In the genomic region with DNA sequence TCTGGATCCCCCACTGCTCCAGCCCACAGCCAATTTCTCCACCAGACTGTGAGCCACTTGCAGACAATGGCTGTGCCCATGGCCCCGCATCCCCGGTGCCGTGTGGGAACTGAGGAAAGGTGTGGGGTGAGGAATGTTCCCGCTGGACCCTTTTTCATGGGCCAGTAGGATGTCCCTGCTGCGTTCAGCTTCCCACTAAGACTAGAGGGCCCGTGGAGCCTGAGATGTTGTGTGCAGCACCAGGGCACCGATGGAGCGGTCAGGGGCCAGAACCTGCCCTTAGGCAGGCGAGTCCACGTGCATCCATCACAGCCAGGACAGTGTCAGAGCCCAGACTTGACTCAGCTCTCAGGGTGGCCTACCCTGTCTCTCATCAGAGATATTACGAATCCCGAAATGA, we compare ENCODE assay signal across 24 cellular contexts.
DNase-seq lines count a peak whose midpoint lies in the region; ATAC-seq, FAIRE-seq and TF ChIP-seq lines count a peak whose summit lies in the region.
"Had no signal": no experiment of that assay in that cellular context is flagged by ENCODE, and none has a peak within 500 bp of the region (broad histone marks: within the 10 kb centered on the region; RNA-seq: fewer than 3 reads in every experiment).

No MANE protein-coding gene starts in this region.

- no peak for TF ChIP-seq CTCF in right lobe of liver (IDR thresholded peaks at IDR 0.05)
- no peak for TF ChIP-seq CTCF in HepG2 (CRISPR knock-in tag; IDR thresholded peaks at IDR 0.05)
- no peak for TF ChIP-seq CTCF in chondrocyte (IDR thresholded peaks at IDR 0.05)
- TF ChIP-seq CTCF in nephron progenitor cell (IDR thresholded peaks at IDR 0.05), result no peak
- TF ChIP-seq CTCF in progenitor cell of endocrine pancreas (IDR thresholded peaks at IDR 0.05; ENCODE audit: unreplicated experiment), result no peak

- H3K27ac ChIP-seq in right lobe of liver (no peak overlapping the region), HepG2 (ENCODE audit: extremely low read length, insufficient read depth, low read length) (no peak overlapping the region)
- H3K27ac ChIP-seq: adrenal gland, gastroesophageal sphincter, vagina had no signal

- intact Hi-C loops in right lobe of liver (cut with DNase I), result no loop called here
- intact Hi-C loops in HepG2 (cut with micrococcal nuclease; ENCODE audit: unreplicated experiment), result no loop called here

- H3K4me3 ChIP-seq in right lobe of liver (no peak overlapping the region), HepG2 (replicated peaks in 1 of 3; ENCODE audit: insufficient read depth in 1 of 3, low read depth in 2 of 3, low read length in 3 of 3) (no peak overlapping the region)
- H3K4me3 ChIP-seq: adrenal gland, gastroesophageal sphincter, GM12878, MG63, suprapubic skin had no signal

- DNase-seq in right lobe of liver, result peak in 2 of 3 donors; percentile 4 to 19
- DNase-seq in HepG2 (ENCODE audit: low spot score), result no peak
- peak; percentile 65 for DNase-seq in chondrocyte (ENCODE audit: low spot score)
- no peak for DNase-seq in nephron progenitor cell
- no peak for DNase-seq in NCI-H2107 (lab: John Stamatoyannopoulos, UW)
- no peak for DNase-seq in progenitor cell of endocrine pancreas (ENCODE audit: low spot score, unreplicated experiment)
- no peak for DNase-seq in EL
- no peak for DNase-seq in NCI-H2227 treated with DMSO at 0.1 percent for 48 hours (lab: John Stamatoyannopoulos, UW)
- DNase-seq: ACHN; activated CD4-positive, alpha-beta T cell treated with anti-CD3 and anti-CD28 coated beads for 4 hours; DMS153; erythroblast; NCI-H1436 treated with DMSO at 0.1 percent for 48 hours; NCI-H526 had no signal

- H3K9ac ChIP-seq in HepG2 (ENCODE audit: insufficient read depth, low read depth, low read length), result no peak overlapping the region

- in situ Hi-C loops in HepG2 (cut with HindIII; ENCODE audit: extremely low pct_ligation_motif_present, low pct_unique_long_range_greater_than_20kb), result no loop called here

- H4K20me1 ChIP-seq in HepG2 (ENCODE audit: insufficient read depth, low read length), result no peaks in the 10 kb centered on the region

- CTCF ChIA-PET in HepG2 (lab: Yijun Ruan, JAX; ENCODE audit: low intra/inter-chr PET ratio, low total read pairs), result no interaction called here

- H3K27me3 Mint-ChIP-seq in chondrocyte (ENCODE audit: low read depth) (peaks cover 2% of the 10 kb centered on the region), nephron progenitor cell (ENCODE audit: low read depth, poor library complexity) (peaks cover 26% of the 10 kb centered on the region), progenitor cell of endocrine pancreas (peaks cover 21% of the 10 kb centered on the region)

- no peak for FAIRE-seq in HepG2 (lab: Jason Lieb, UNC)
- FAIRE-seq: GM12878, H54, TTC549 had no signal

- peaks cover 46% of the 10 kb centered on the region for H3K4me1 Mint-ChIP-seq in chondrocyte (ENCODE audit: low read depth)
- H3K4me1 Mint-ChIP-seq in nephron progenitor cell, result peaks cover 87% of the 10 kb centered on the region
- H3K4me1 Mint-ChIP-seq in progenitor cell of endocrine pancreas (ENCODE audit: low read depth), result no peaks in the 10 kb centered on the region

- no peak for TF ChIP-seq EP300 in HepG2 (IDR thresholded peaks at IDR 0.05; ENCODE audit: low read depth in 2 of 2, low read length in 2 of 2)
- TF ChIP-seq EP300 in HepG2 (CRISPR knock-in tag; IDR thresholded peaks at IDR 0.05; ENCODE audit: borderline replicate concordance), result no peak

- H3K27me3 ChIP-seq in right lobe of liver, result no peaks in the 10 kb centered on the region
- peaks cover 16 to 84% of the 10 kb centered on the region in 2 experiments for H3K27me3 ChIP-seq in HepG2 (ENCODE audit: control insufficient read depth in 1 of 2, insufficient read depth in 2 of 2, low read length in 2 of 2)
- H3K27me3 ChIP-seq: adrenal gland, MG63, vagina had no signal

- H3K4me1 ChIP-seq in right lobe of liver, result no peaks in the 10 kb centered on the region
- H3K4me1 ChIP-seq in HepG2 (ENCODE audit: insufficient read depth, low read length), result 0 out of 2 replicates have a peak, but pooled peaks cover 9% of the 10 kb centered on the region

- H3K36me3 Mint-ChIP-seq in chondrocyte (ENCODE audit: low read depth), result no peaks in the 10 kb centered on the region
- no peaks in the 10 kb centered on the region for H3K36me3 Mint-ChIP-seq in nephron progenitor cell (ENCODE audit: low read depth)
- H3K36me3 Mint-ChIP-seq in progenitor cell of endocrine pancreas (ENCODE audit: insufficient read depth), result no peaks in the 10 kb centered on the region

- no peaks in the 10 kb centered on the region for H3K36me3 ChIP-seq in right lobe of liver
- no peaks in the 10 kb centered on the region for H3K36me3 ChIP-seq in HepG2 (replicated peaks in 1 of 2; ENCODE audit: control insufficient read depth in 1 of 2, insufficient read depth in 2 of 2, low read length in 2 of 2)
- H3K36me3 ChIP-seq: adrenal gland, gastroesophageal sphincter, MG63, suprapubic skin, vagina had no signal

- H3K4me2 ChIP-seq in HepG2 (ENCODE audit: low read depth, low read length), result no peak overlapping the region

- POLR2A ChIA-PET in HepG2 (lab: Yijun Ruan, JAX), result no interaction called here

- 55% methylated on average over 2 of the region's 12 CpGs for WGBS in right lobe of liver (ENCODE audit: insufficient coverage, low coverage, low lambda C conversion rate, missing lambda C conversion rate)
- WGBS in HepG2 (ENCODE audit: low lambda C conversion rate), result no CpG with 5 or more reads among the region's 12 CpGs

- TF ChIP-seq POLR2A in right lobe of liver (IDR thresholded peaks at IDR 0.05) (no peak), HepG2 (IDR thresholded peaks at IDR 0.05; ENCODE audit: insufficient read depth in 1 of 2, low read depth in 2 of 2, low read length in 2 of 2) (no peak)

- no peak overlapping the region for H2AFZ ChIP-seq in HepG2 (ENCODE audit: low read length)

- no peak for TF ChIP-seq RAD21 in HepG2 (CRISPR knock-in tag; IDR thresholded peaks at IDR 0.05)

- ATAC-seq in right lobe of liver (no peak), HepG2 (no peak)
- ATAC-seq: activated T-helper 17 cell treated with anti-CD3 and anti-CD28 coated beads, Interleukin-2, amount 50 U/mL, for 72 hours; GM12878 had no signal

- no peak overlapping the region for H3K4me3 Mint-ChIP-seq in chondrocyte (ENCODE audit: unreplicated experiment)
- H3K4me3 Mint-ChIP-seq in nephron progenitor cell, result no peak overlapping the region
- H3K4me3 Mint-ChIP-seq in progenitor cell of endocrine pancreas (ENCODE audit: low read depth), result no peak overlapping the region
- H3K4me3 Mint-ChIP-seq: activated T-helper 17 cell treated with anti-CD3 and anti-CD28 coated beads, Interleukin-2, amount 50 U/mL, for 72 hours; central memory CD8-positive, alpha-beta T cell had no signal

- H3K79me2 ChIP-seq in HepG2 (ENCODE audit: insufficient read depth, low read length), result no peaks in the 10 kb centered on the region

- H3K9me3 ChIP-seq in right lobe of liver (no peaks in the 10 kb centered on the region), HepG2 (ENCODE audit: low read length) (no peaks in the 10 kb centered on the region)
- H3K9me3 ChIP-seq: adrenal gland, gastroesophageal sphincter, MG63, suprapubic skin, vagina had no signal

- no peaks in the 10 kb centered on the region for H3K9me3 Mint-ChIP-seq in chondrocyte (ENCODE audit: low read depth)
- H3K9me3 Mint-ChIP-seq in nephron progenitor cell, result no peaks in the 10 kb centered on the region
- no peaks in the 10 kb centered on the region for H3K9me3 Mint-ChIP-seq in progenitor cell of endocrine pancreas (ENCODE audit: low read depth)
- H3K9me3 Mint-ChIP-seq: activated T-helper 17 cell treated with anti-CD3 and anti-CD28 coated beads, Interleukin-2, amount 50 U/mL, for 72 hours; central memory CD8-positive, alpha-beta T cell had no signal

- H3K27ac Mint-ChIP-seq in chondrocyte (ENCODE audit: unreplicated experiment) (peak overlapping the region; percentile 5), nephron progenitor cell (peak overlapping the region; percentile 94), progenitor cell of endocrine pancreas (no peak overlapping the region)
- H3K27ac Mint-ChIP-seq: activated T-helper 17 cell treated with anti-CD3 and anti-CD28 coated beads, Interleukin-2, amount 50 U/mL, for 72 hours had no signal

- no TSS peak for BruUV-seq in HepG2 (replicated peaks; lab: Mats Ljungman, UMichigan)

TF ChIP-seq in HepG2, 621 proteins besides CTCF, POLR2A, EP300 and RAD21:
- TF ChIP-seq GZF1 (CRISPR knock-in tag; IDR thresholded peaks at IDR 0.05) (no peak), ZNF616 (CRISPR knock-in tag; IDR thresholded peaks at IDR 0.05; ENCODE audit: low read depth) (no peak), ZNF253 (CRISPR knock-in tag; IDR thresholded peaks at IDR 0.05; ENCODE audit: borderline replicate concordance) (no peak), ZBTB21 (CRISPR knock-in tag; IDR thresholded peaks at IDR 0.05) (no peak), SRSF1 (optimal IDR thresholded peaks at IDR 0.05; ENCODE audit: low read depth, low read length) (no peak), HOXA5 (CRISPR knock-in tag; IDR thresholded peaks at IDR 0.05) (no peak)
- TF ChIP-seq, protein P1, sequence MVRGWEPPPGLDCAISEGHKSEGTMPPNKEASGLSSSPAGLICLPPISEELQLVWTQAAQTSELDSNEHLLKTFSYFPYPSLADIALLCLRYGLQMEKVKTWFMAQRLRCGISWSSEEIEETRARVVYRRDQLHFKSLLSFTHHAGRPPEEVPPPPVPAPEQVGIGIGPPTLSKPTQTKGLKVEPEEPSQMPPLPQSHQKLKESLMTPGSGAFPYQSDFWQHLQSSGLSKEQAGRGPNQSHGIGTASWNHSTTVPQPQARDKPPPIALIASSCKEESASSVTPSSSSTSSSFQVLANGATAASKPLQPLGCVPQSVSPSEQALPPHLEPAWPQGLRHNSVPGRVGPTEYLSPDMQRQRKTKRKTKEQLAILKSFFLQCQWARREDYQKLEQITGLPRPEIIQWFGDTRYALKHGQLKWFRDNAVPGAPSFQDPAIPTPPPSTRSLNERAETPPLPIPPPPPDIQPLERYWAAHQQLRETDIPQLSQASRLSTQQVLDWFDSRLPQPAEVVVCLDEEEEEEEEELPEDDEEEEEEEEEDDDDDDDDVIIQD (CRISPR knock-in tag; IDR thresholded peaks at IDR 0.05; ENCODE audit: low read depth), result no peak
- TF ChIP-seq, protein P2, sequence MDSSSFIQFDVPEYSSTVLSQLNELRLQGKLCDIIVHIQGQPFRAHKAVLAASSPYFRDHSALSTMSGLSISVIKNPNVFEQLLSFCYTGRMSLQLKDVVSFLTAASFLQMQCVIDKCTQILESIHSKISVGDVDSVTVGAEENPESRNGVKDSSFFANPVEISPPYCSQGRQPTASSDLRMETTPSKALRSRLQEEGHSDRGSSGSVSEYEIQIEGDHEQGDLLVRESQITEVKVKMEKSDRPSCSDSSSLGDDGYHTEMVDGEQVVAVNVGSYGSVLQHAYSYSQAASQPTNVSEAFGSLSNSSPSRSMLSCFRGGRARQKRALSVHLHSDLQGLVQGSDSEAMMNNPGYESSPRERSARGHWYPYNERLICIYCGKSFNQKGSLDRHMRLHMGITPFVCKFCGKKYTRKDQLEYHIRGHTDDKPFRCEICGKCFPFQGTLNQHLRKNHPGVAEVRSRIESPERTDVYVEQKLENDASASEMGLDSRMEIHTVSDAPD (CRISPR knock-in tag; IDR thresholded peaks at IDR 0.05), result no peak

Comparison
In these comparisons a context has a peak if more than half of its experiments do, and no peak if none do; other contexts are left out.
1. DNase-seq: peak in right lobe of liver (2 of 3) and chondrocyte (single experiment); none in HepG2 (single experiment), nephron progenitor cell (single experiment), NCI-H2107 (single experiment), progenitor cell of endocrine pancreas (single experiment), EL (single experiment) and NCI-H2227 treated with DMSO at 0.1 percent for 48 hours (single experiment).